ENCODE assay signal across 13 cellular contexts in genomic region chr10:96244354-96244753, GRCh38. TPM values are rescaled to one million over a fixed set of nuclear protein-coding genes. Genes with fewer than 3 reads are reported as not detected.
DNase-seq lines count a peak whose midpoint lies in the region; ATAC-seq and TF ChIP-seq lines count a peak whose summit lies in the region.
"Had no signal": no experiment of that assay in that cellular context is flagged by ENCODE, and none has a peak within 500 bp of the region (broad histone marks: within the 10 kb centered on the region; RNA-seq: fewer than 3 reads in every experiment).

No MANE protein-coding gene starts in this region.

- no peaks in the 10 kb centered on the region for H3K36me3 ChIP-seq in mammary epithelial cell (ENCODE audit: insufficient read depth, low read length)
- no peaks in the 10 kb centered on the region for H3K36me3 ChIP-seq in ascending aorta

- no peaks in the 10 kb centered on the region for H3K27me3 Mint-ChIP-seq in activated B cell treated with CpG ODN at 0.5 μM for 24 hours

- no peaks in the 10 kb centered on the region for H3K27me3 ChIP-seq in mammary epithelial cell (ENCODE audit: insufficient read depth, low read length)
- no peaks in the 10 kb centered on the region for H3K27me3 ChIP-seq in ascending aorta

- H3K79me2 ChIP-seq in mammary epithelial cell (ENCODE audit: insufficient read depth, low read length) = no peaks in the 10 kb centered on the region

- no peak overlapping the region for H2AFZ ChIP-seq in mammary epithelial cell (ENCODE audit: low read depth, low read length)

- CTCF ChIA-PET in activated B cell treated with CpG ODN at 0.5 μM for 24 hours (lab: Charles Lee) = interaction anchor here (1.0 to 3.4 kb wide), 6 partner anchors 10 to 48 kb away, joined by 3 to 29 read pairs (median 6); no protein-coding TSS in a partner anchor
- CTCF ChIA-PET in mammary epithelial cell (lab: Charles Lee; ENCODE audit: low non-redundant PET) = no interaction called here

- peak overlapping the region; percentile 91 for H3K27ac Mint-ChIP-seq in activated B cell treated with CpG ODN at 0.5 μM for 24 hours
- H3K27ac Mint-ChIP-seq: T-cell had no signal

- H3K4me1 Mint-ChIP-seq in activated B cell treated with CpG ODN at 0.5 μM for 24 hours = peaks cover 80% of the 10 kb centered on the region

- intact Hi-C loops in activated B cell treated with CpG ODN at 0.5 μM for 24 hours (cut with micrococcal nuclease) (loop anchor here (1.0 kb wide), 5 partner anchors 8 to 49 kb away; no protein-coding TSS in a partner anchor), mammary epithelial cell (cut with micrococcal nuclease) (no loop called here), ascending aorta (cut with DNase I) (no loop called here)

- no peak overlapping the region for H3K4me2 ChIP-seq in mammary epithelial cell (ENCODE audit: insufficient read depth, low read depth, low read length)

- ATAC-seq in GM19397 (IDR thresholded peaks at IDR 0.05; ENCODE audit: unreplicated experiment) (peak; percentile 96), HG02981 (IDR thresholded peaks at IDR 0.05; ENCODE audit: unreplicated experiment) (peak; percentile 98), activated B cell treated with CpG ODN at 0.5 μM for 24 hours (ENCODE audit: low read depth) (peak; percentile 96)
- ATAC-seq: left ventricle myocardium superior, T-cell had no signal

- POLR2A ChIA-PET in activated B cell treated with CpG ODN at 0.5 μM for 24 hours (lab: Charles Lee) = interaction anchor here (0.6 to 5.2 kb wide), 14 partner anchors 9 to 127 kb away, joined by 3 to 93 read pairs (median 6); partner anchors contain the start of genes BLNK and ZNF518A

- peaks cover 79% of the 10 kb centered on the region for H3K36me3 Mint-ChIP-seq in activated B cell treated with CpG ODN at 0.5 μM for 24 hours (ENCODE audit: low read depth)

- dilution Hi-C loops in mammary epithelial cell (cut with HindIII; ENCODE audit: low sequenced_read_pairs) = no loop called here

- H3K9ac ChIP-seq in mammary epithelial cell (ENCODE audit: insufficient read depth, low read length) = no peak overlapping the region

- WGBS in mammary epithelial cell (ENCODE audit: low coverage, missing lambda C conversion rate) = 88% methylated on average over 7 of the region's 7 CpGs

- H3K4me3 ChIP-seq in mammary epithelial cell (replicated peaks in 1 of 3; ENCODE audit: insufficient read depth in 1 of 3, low read depth in 2 of 3, low read length in 3 of 3) (no peak overlapping the region), ascending aorta (no peak overlapping the region)

- peak overlapping the region; percentile 67 for H3K4me3 Mint-ChIP-seq in activated B cell treated with CpG ODN at 0.5 μM for 24 hours
- H3K4me3 Mint-ChIP-seq: H9, T-cell had no signal

- in situ Hi-C loops in mammary epithelial cell (cut with MboI; ENCODE audit: low sequenced_read_pairs in 2 of 2) = no loop called here

- peaks cover 2% of the 10 kb centered on the region for H3K9me3 Mint-ChIP-seq in activated B cell treated with CpG ODN at 0.5 μM for 24 hours
- H3K9me3 Mint-ChIP-seq: T-cell had no signal

- no peak overlapping the region for H3K27ac ChIP-seq in mammary epithelial cell (ENCODE audit: insufficient read depth, low read depth, low read length)
- no peak overlapping the region for H3K27ac ChIP-seq in ascending aorta

- H3K9me3 ChIP-seq in mammary epithelial cell (replicated peaks; ENCODE audit: insufficient read depth, low read length) (no peaks in the 10 kb centered on the region), ascending aorta (no peaks in the 10 kb centered on the region)

- H3K4me1 ChIP-seq in mammary epithelial cell (ENCODE audit: insufficient read depth, low read length) (no peaks in the 10 kb centered on the region), ascending aorta (no peaks in the 10 kb centered on the region)

- H4K20me1 ChIP-seq in mammary epithelial cell (ENCODE audit: insufficient read depth, low read length) = no peaks in the 10 kb centered on the region

- DNase-seq in GM10266 (ENCODE audit: extremely low spot score) (peak; percentile 64), activated B cell treated with CpG ODN at 0.5 μM for 24 hours (peak; percentile 61), mammary epithelial cell (no peak), ascending aorta (ENCODE audit: low spot score in 2 of 2) (no peak), RKO (ENCODE audit: low spot score) (no peak)
- no peak for DNase-seq in activated CD4-positive, alpha-beta T cell treated with anti-CD3 and anti-CD28 coated beads, Interleukin-2, amount 50 U/mL, for 48 hours
- DNase-seq: activated naive CD4-positive, alpha-beta T cell treated with Interleukin-2 at 50 U/mL for 16 hours; H9; left ventricle myocardium superior; NCI-H2081 had no signal

- no peak for TF ChIP-seq CTCF in GM10266 (IDR thresholded peaks at IDR 0.05; ENCODE audit: control insufficient read depth, insufficient read depth, low read depth, missing control alignments)
- no peak for TF ChIP-seq CTCF in activated B cell treated with CpG ODN at 0.5 μM for 24 hours (IDR thresholded peaks at IDR 0.05)
- TF ChIP-seq CTCF in mammary epithelial cell (conservative IDR thresholded peaks at IDR 0.05 in 1 of 2, IDR thresholded peaks at IDR 0.05 in 1 of 2; ENCODE audit: extremely low read depth in 1 of 2, insufficient read depth in 1 of 2, low read depth in 1 of 2, low read length in 2 of 2) = no peak
- no peak for TF ChIP-seq CTCF in ascending aorta (IDR thresholded peaks at IDR 0.05)

- no TSS peak for BruUV-seq in mammary epithelial cell (replicated peaks; lab: Mats Ljungman, UMichigan)

RNA-seq across cellular contexts. Expression of gene BLNK, which starts 27.0 kb away (rescaled TPM):
- total RNA-seq in activated B cell treated with CpG ODN at 0.5 μM for 24 hours (238 and 267 TPM in 2 replicates), mammary epithelial cell (1 to 10 TPM; 5.8 to 9.8 TPM), ascending aorta (not detected)
- polyA plus RNA-seq in mammary epithelial cell = 2.9 TPM
- polyA minus RNA-seq in mammary epithelial cell = not detected
- total RNA-seq: H9 had no signal

RNA-seq across cellular contexts. Expression of gene DNTT, which starts 59.9 kb away (rescaled TPM):
- 0.11 TPM in 1 of 2 replicates, not detected in the other for total RNA-seq in activated B cell treated with CpG ODN at 0.5 μM for 24 hours
- not detected for total RNA-seq in mammary epithelial cell
- not detected for polyA plus RNA-seq in mammary epithelial cell
- polyA minus RNA-seq in mammary epithelial cell = not detected
- not detected for total RNA-seq in ascending aorta
- total RNA-seq: H9, left ventricle myocardium superior had no signal

Comparison
In these comparisons a context has a peak if more than half of its experiments do, and no peak if none do; other contexts are left out.
1. DNase-seq: peak in GM10266 (single experiment) and activated B cell treated with CpG ODN at 0.5 μM for 24 hours (single experiment); none in mammary epithelial cell (single experiment), ascending aorta (0 of 2), activated CD4-positive, alpha-beta T cell treated with anti-CD3 and anti-CD28 coated beads, Interleukin-2, amount 50 U/mL, for 48 hours (0 of 2) and RKO (single experiment).
2. RNA of gene BLNK, which starts 27.0 kb away (total RNA-seq): 238 to 267 TPM in activated B cell treated with CpG ODN at 0.5 μM for 24 hours; 5.8 to 9.8 TPM in mammary epithelial cell and not detected in ascending aorta (single experiment); every median in the first group is over 10 times any median in the second.
3. Peak in every context shown above with its lines, with median percentiles within 50 percentile points of each other: ATAC-seq.